In genomic region chr7:27639048-27639447, GRCh38 we compare ENCODE assay signal across 5 cellular contexts. TPM values are rescaled to one million over a fixed set of nuclear protein-coding genes. Genes with fewer than 3 reads are reported as not detected.
DNase-seq lines count a peak whose midpoint lies in the region; ATAC-seq and TF ChIP-seq lines count a peak whose summit lies in the region.
"Not testable (repeated sequence)": the region's sequence is repeated elsewhere in the genome, so short reads cannot be mapped to it uniquely, and the experiment has no call there.

No MANE protein-coding gene starts in this region.

- not testable (repeated sequence) for H3K27me3 ChIP-seq in upper lobe of right lung

- H3K36me3 ChIP-seq in upper lobe of right lung, result not testable (repeated sequence)

- ATAC-seq in SK-N-SH treated with all-trans-retinoic acid at 6 μM for 48 hours, result not testable (repeated sequence)
- ATAC-seq in upper lobe of right lung, result peak; percentile 30

- not testable (repeated sequence) for H3K27ac ChIP-seq in upper lobe of right lung

- H3K4me1 ChIP-seq in upper lobe of right lung, result peaks cover 33% of the 10 kb centered on the region

- not testable (repeated sequence) for H3K9me3 ChIP-seq in upper lobe of right lung

- not testable (repeated sequence) for TF ChIP-seq CTCF in upper lobe of right lung (IDR thresholded peaks at IDR 0.05)

- not testable (repeated sequence) for H3K4me3 ChIP-seq in upper lobe of right lung

- intact Hi-C loops in upper lobe of right lung (cut with DNase I), result not testable (repeated sequence)

- DNase-seq in DMS53 (lab: John Stamatoyannopoulos, UW), result peak; percentile 46
- peak; percentile 19 for DNase-seq in NCI-H2029 (lab: John Stamatoyannopoulos, UW)
- peak; percentile 48 for DNase-seq in NCI-H69 (lab: John Stamatoyannopoulos, UW)
- DNase-seq in upper lobe of right lung, result not testable (repeated sequence)

TF ChIP-seq in SK-N-SH treated with all-trans-retinoic acid at 6 μM for 48 hours, 23 proteins besides CTCF, POLR2A, EP300 and RAD21:
- TF ChIP-seq ZNF8 (CRISPR knock-in tag; IDR thresholded peaks at IDR 0.05), result 0 out of 2 replicates have a peak, but pooled peaks have one; percentile 46
TF ChIP-seq in SK-N-SH treated with all-trans-retinoic acid at 6 μM for 48 hours: peak in this region for 1; not testable (repeated sequence) for 22.

RNA-seq across cellular contexts. Expression of gene HIBADH, which starts 23.6 kb away (rescaled TPM):
- 23.7 TPM for total RNA-seq in upper lobe of right lung
